In genomic region chr21:33948096-33948950, GRCh38 we compare ENCODE assay signal across 8 cellular contexts. TPM values are rescaled to one million over a fixed set of nuclear protein-coding genes. Genes with fewer than 3 reads are reported as not detected.
DNase-seq lines count a peak whose midpoint lies in the region; ATAC-seq and TF ChIP-seq lines count a peak whose summit lies in the region.

No MANE protein-coding gene starts in this region.

- TF ChIP-seq POLR2A in vagina (IDR thresholded peaks at IDR 0.05), result no peak

- H3K9me3 Mint-ChIP-seq in activated naive CD4-positive, alpha-beta T cell treated with anti-CD3 and anti-CD28 coated beads, Interleukin-2, amount 50 U/mL, for 24 hours, result peaks cover 4% of the 10 kb centered on the region

- TF ChIP-seq CTCF in psoas muscle (IDR thresholded peaks at IDR 0.05) (no peak), vagina (IDR thresholded peaks at IDR 0.05) (no peak)

- peaks cover 84% of the 10 kb centered on the region for H3K4me1 Mint-ChIP-seq in activated naive CD4-positive, alpha-beta T cell treated with anti-CD3 and anti-CD28 coated beads, Interleukin-2, amount 50 U/mL, for 24 hours

- no peaks in the 10 kb centered on the region for H3K27me3 Mint-ChIP-seq in activated naive CD4-positive, alpha-beta T cell treated with anti-CD3 and anti-CD28 coated beads, Interleukin-2, amount 50 U/mL, for 24 hours

- H3K4me3 Mint-ChIP-seq in activated naive CD4-positive, alpha-beta T cell treated with anti-CD3 and anti-CD28 coated beads, Interleukin-2, amount 50 U/mL, for 24 hours, result peak overlapping the region; percentile 67

- 42 to 52% (median 44%) methylated on average over 17 of the region's 17 CpGs for WGBS in psoas muscle, 3 donors

- DNase-seq in DMS79 (lab: John Stamatoyannopoulos, UW) (peak; percentile 68), M059J (ENCODE audit: low read depth) (peak; percentile 92), SJSA1 (ENCODE audit: low read depth in 1 of 2, low spot score in 2 of 2) (peak; percentile 26 to 74), Right ventricle myocardium superior (peak; percentile 64), psoas muscle (peak; percentile 57 to 67), vagina (ENCODE audit: extremely low spot score in 2 of 2) (peak in 1 of 2 donors; percentile 89)

- H3K4me3 ChIP-seq in SJSA1 (no peak overlapping the region), psoas muscle (no peak overlapping the region), vagina (peak overlapping the region in 1 of 2 donors; percentile 17)

- H3K9me3 ChIP-seq in SJSA1 (replicated peaks) (no peaks in the 10 kb centered on the region), psoas muscle (no peaks in the 10 kb centered on the region), vagina (no peaks in the 10 kb centered on the region)

- H3K4me1 ChIP-seq in SJSA1 (replicated peaks) (peaks cover 21% of the 10 kb centered on the region), psoas muscle (peaks cover 13% of the 10 kb centered on the region), vagina (peaks cover 28% of the 10 kb centered on the region)

- intact Hi-C loops in Right ventricle myocardium superior (cut with DNase I) (loop anchor here (10.0 kb wide), 2 partner anchors 236 to 296 kb away; no protein-coding TSS in a partner anchor), psoas muscle (cut with DNase I) (loop anchor here in 1 of 2 donors (10.0 kb wide), 1 partner anchor 126 kb away; the partner anchor contains the start of genes MRPS6 and SLC5A3), vagina (cut with DNase I) (loop anchor here (10.0 kb wide), 1 partner anchor 126 kb away; the partner anchor contains the start of genes MRPS6 and SLC5A3)

- peaks cover 15% of the 10 kb centered on the region for H3K36me3 Mint-ChIP-seq in activated naive CD4-positive, alpha-beta T cell treated with anti-CD3 and anti-CD28 coated beads, Interleukin-2, amount 50 U/mL, for 24 hours

- peak overlapping the region; percentile 92 for H3K27ac Mint-ChIP-seq in activated naive CD4-positive, alpha-beta T cell treated with anti-CD3 and anti-CD28 coated beads, Interleukin-2, amount 50 U/mL, for 24 hours

- peak overlapping the region; percentile 69 for H3K27ac ChIP-seq in SJSA1
- H3K27ac ChIP-seq in psoas muscle, result peak overlapping the region; percentile 78
- H3K27ac ChIP-seq in vagina, result peak overlapping the region; percentile 96

- no peaks in the 10 kb centered on the region for H3K36me3 ChIP-seq in SJSA1
- no peaks in the 10 kb centered on the region for H3K36me3 ChIP-seq in psoas muscle (ENCODE audit: insufficient read depth in 1 of 2, low read depth in 1 of 2)
- H3K36me3 ChIP-seq in vagina, result no peaks in the 10 kb centered on the region

- no peaks in the 10 kb centered on the region for H3K27me3 ChIP-seq in SJSA1 (replicated peaks)
- H3K27me3 ChIP-seq in psoas muscle (ENCODE audit: insufficient read depth in 3 of 3, low read length in 2 of 3), result no peaks in the 10 kb centered on the region
- no peaks in the 10 kb centered on the region for H3K27me3 ChIP-seq in vagina

- ATAC-seq in GM21737 (IDR thresholded peaks at IDR 0.05; ENCODE audit: unreplicated experiment), result peak; percentile 48
- peak; percentile 80 for ATAC-seq in Right ventricle myocardium superior (ENCODE audit: poor library complexity)
- peak; percentile 63 to 74 (median 68) for ATAC-seq in psoas muscle

RNA-seq across cellular contexts. Expression of gene ATP5PO, which starts 32.7 kb away (rescaled TPM):
- total RNA-seq in M059J (2014; rRNA removed; shearing (Covaris generic)), result 302 and 597 TPM in 2 replicates
- 276 and 326 TPM in 2 replicates for total RNA-seq in SJSA1 (2014; rRNA removed; shearing (Covaris generic))
- 835 TPM for total RNA-seq in Right ventricle myocardium superior
- total RNA-seq in psoas muscle, result 100 to 1,000 TPM; 294 to 473 (median 332) TPM
- 100 to 1,000 TPM; 521 to 680 (median 593) TPM for polyA plus RNA-seq in psoas muscle
- 133 TPM for total RNA-seq in vagina
